In the genomic region with DNA sequence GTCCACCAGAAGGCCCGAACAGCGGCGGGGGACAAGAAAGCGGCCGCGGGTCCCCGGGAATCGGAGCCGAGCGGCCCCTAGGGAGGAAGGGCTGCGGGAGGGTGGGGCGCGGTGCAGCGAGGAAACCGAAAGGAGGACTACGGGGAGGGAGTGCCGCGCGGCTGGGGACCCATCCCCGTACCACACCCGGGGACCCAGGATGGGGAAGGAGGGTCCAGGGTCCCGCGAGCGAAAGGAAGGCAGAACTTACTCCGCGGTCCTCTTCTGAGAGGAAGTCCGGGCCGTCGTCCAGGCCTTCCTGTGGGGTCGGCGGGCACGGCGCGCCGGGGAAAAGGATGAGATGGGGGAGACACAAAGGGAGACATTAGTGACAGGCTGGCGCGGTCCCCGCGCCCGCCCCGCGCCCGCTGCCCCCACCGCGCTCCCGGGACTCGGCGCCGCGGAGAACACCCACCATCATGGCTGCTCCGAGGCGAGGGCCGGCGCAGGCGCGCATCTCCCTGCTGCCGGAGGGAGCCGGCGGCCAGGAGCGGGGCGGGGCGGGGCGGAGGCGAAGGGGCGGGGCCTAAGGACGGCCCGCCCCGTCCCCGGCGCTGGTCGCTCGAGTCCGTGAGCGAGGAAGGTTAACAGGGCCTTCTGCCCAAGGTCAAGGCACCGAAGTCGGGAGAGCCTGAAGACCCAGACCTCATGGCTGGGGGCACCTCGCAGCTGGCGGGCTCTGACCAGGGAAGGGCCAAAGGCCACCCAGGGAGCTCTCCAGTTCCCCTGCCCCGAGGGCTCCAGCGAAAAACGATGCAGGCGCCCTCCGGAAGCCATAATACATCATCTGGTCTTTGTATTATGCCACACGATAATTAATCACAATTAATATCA, we compare ENCODE assay signal across 1 cellular context.
TF ChIP-seq lines count a peak whose summit lies in the region.

Gene SNX6, minus strand, starts transcription at position 492 of the 873 bp plus-strand sequence. Its CDS starts 32 bp downstream, at position 460.

TF ChIP-seq in HepG2, 621 proteins besides CTCF, POLR2A, EP300 and RAD21 (continued from another document and continues in another):
- TF ChIP-seq, protein P1, sequence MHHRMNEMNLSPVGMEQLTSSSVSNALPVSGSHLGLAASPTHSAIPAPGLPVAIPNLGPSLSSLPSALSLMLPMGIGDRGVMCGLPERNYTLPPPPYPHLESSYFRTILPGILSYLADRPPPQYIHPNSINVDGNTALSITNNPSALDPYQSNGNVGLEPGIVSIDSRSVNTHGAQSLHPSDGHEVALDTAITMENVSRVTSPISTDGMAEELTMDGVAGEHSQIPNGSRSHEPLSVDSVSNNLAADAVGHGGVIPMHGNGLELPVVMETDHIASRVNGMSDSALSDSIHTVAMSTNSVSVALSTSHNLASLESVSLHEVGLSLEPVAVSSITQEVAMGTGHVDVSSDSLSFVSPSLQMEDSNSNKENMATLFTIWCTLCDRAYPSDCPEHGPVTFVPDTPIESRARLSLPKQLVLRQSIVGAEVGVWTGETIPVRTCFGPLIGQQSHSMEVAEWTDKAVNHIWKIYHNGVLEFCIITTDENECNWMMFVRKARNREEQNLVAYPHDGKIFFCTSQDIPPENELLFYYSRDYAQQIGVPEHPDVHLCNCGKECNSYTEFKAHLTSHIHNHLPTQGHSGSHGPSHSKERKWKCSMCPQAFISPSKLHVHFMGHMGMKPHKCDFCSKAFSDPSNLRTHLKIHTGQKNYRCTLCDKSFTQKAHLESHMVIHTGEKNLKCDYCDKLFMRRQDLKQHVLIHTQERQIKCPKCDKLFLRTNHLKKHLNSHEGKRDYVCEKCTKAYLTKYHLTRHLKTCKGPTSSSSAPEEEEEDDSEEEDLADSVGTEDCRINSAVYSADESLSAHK (CRISPR knock-in tag; IDR thresholded peaks at IDR 0.05; ENCODE audit: borderline replicate concordance), result 0 out of 2 replicates have a peak, but pooled peaks have one; percentile 49
- TF ChIP-seq ZNF33B (CRISPR knock-in tag; IDR thresholded peaks at IDR 0.05) (peak; percentile 81), NFKBIZ (CRISPR knock-in tag; IDR thresholded peaks at IDR 0.05) (0 out of 2 replicates have a peak, but pooled peaks have one; percentile 71), HIC2 (CRISPR knock-in tag; IDR thresholded peaks at IDR 0.05; ENCODE audit: low read depth) (peak; percentile 58; the same call in 1 of the 2 replicates), TBL1XR1 (IDR thresholded peaks at IDR 0.05; ENCODE audit: borderline replicate concordance, low read length, partially characterized antibody) (no peak), ZNF839 (CRISPR knock-in tag; IDR thresholded peaks at IDR 0.05; ENCODE audit: borderline replicate concordance) (peak; percentile 80; the same call in 1 of the 2 replicates), ZNF224 (CRISPR knock-in tag; IDR thresholded peaks at IDR 0.05) (peak; percentile 98; the same call in 1 of the 2 replicates), ZSCAN22 (CRISPR knock-in tag; IDR thresholded peaks at IDR 0.05) (peak; percentile 78; the same call in 1 of the 2 replicates), JDP2 (CRISPR knock-in tag; IDR thresholded peaks at IDR 0.05; ENCODE audit: borderline replicate concordance) (no peak; the same call in 1 of the 2 replicates), MTA3 (CRISPR knock-in tag; IDR thresholded peaks at IDR 0.05) (0 out of 2 replicates have a peak, but pooled peaks have one; percentile 49), ZNF512 (CRISPR knock-in tag; IDR thresholded peaks at IDR 0.05) (no peak), TGIF2 (CRISPR knock-in tag; IDR thresholded peaks at IDR 0.05) (no peak; the same call in none of the 2 replicates), TP53 (CRISPR knock-in tag; conservative IDR thresholded peaks at IDR 0.05) (no peak), KLF12 (CRISPR knock-in tag; IDR thresholded peaks at IDR 0.05; ENCODE audit: borderline replicate concordance) (peak; percentile 97), THYN1 (CRISPR knock-in tag; IDR thresholded peaks at IDR 0.05; ENCODE audit: borderline replicate concordance, low read depth) (no peak; the same call in 1 of the 2 replicates), CEBPZ (IDR thresholded peaks at IDR 0.05; ENCODE audit: low read length) (no peak), STAG1 (CRISPR knock-in tag; IDR thresholded peaks at IDR 0.05) (no peak; the same call in 1 of the 2 replicates), RXRA (CRISPR knock-in tag; IDR thresholded peaks at IDR 0.05) (peak; percentile 84), ZNF605 (CRISPR knock-in tag; IDR thresholded peaks at IDR 0.05) (peak; percentile 54; the same call in 1 of the 2 replicates), NFRKB (IDR thresholded peaks at IDR 0.05) (no peak), PLRG1 (conservative IDR thresholded peaks at IDR 0.05) (no peak), ZMYM4 (CRISPR knock-in tag; IDR thresholded peaks at IDR 0.05) (peak; percentile 74), POLR2AphosphoS5 (IDR thresholded peaks at IDR 0.05; ENCODE audit: low read depth, low read length) (peak; percentile 96), AFF4 (CRISPR knock-in tag; IDR thresholded peaks at IDR 0.05) (peak; percentile 92; the same call in 1 of the 2 replicates), ZSCAN9 (CRISPR knock-in tag; IDR thresholded peaks at IDR 0.05; ENCODE audit: borderline replicate concordance) (no peak; the same call in none of the 2 replicates), ZNF569 (CRISPR knock-in tag; IDR thresholded peaks at IDR 0.05; ENCODE audit: borderline replicate concordance) (peak; percentile 90; the same call in 1 of the 2 replicates), ZKSCAN5 (CRISPR knock-in tag; IDR thresholded peaks at IDR 0.05) (peak; percentile 75; the same call in 1 of the 2 replicates), FOXO1 (CRISPR knock-in tag; IDR thresholded peaks at IDR 0.05) (peak; percentile 17), MED1 (CRISPR knock-in tag; IDR thresholded peaks at IDR 0.05) (no peak; the same call in none of the 2 replicates), SP2 (CRISPR knock-in tag; IDR thresholded peaks at IDR 0.05) (peak; percentile 61; the same call in 1 of the 2 replicates), BHLHE40 (IDR thresholded peaks at IDR 0.05; ENCODE audit: low read length) (no peak), RARG (CRISPR knock-in tag; IDR thresholded peaks at IDR 0.05; ENCODE audit: low read depth) (peak; percentile 97), TCF7L2 (IDR thresholded peaks at IDR 0.05; ENCODE audit: low read depth, low read length) (no peak), ZBTB8A (CRISPR knock-in tag; IDR thresholded peaks at IDR 0.05; ENCODE audit: borderline replicate concordance, low read depth) (peak; percentile 90), CCDC6 (CRISPR knock-in tag; IDR thresholded peaks at IDR 0.05) (no peak), MYPOP (CRISPR knock-in tag; IDR thresholded peaks at IDR 0.05) (peak; percentile 2; the same call in 1 of the 2 replicates), ZNF562 (CRISPR knock-in tag; IDR thresholded peaks at IDR 0.05; ENCODE audit: borderline replicate concordance) (no peak), ZBTB7A (CRISPR knock-in tag; IDR thresholded peaks at IDR 0.05) (peak; percentile 82)
- TF ChIP-seq, protein P2, sequence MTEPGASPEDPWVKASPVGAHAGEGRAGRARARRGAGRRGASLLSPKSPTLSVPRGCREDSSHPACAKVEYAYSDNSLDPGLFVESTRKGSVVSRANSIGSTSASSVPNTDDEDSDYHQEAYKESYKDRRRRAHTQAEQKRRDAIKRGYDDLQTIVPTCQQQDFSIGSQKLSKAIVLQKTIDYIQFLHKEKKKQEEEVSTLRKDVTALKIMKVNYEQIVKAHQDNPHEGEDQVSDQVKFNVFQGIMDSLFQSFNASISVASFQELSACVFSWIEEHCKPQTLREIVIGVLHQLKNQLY (CRISPR knock-in tag; IDR thresholded peaks at IDR 0.05), result no peak; the same call in 1 of the 2 replicates
- TF ChIP-seq, protein P3, sequence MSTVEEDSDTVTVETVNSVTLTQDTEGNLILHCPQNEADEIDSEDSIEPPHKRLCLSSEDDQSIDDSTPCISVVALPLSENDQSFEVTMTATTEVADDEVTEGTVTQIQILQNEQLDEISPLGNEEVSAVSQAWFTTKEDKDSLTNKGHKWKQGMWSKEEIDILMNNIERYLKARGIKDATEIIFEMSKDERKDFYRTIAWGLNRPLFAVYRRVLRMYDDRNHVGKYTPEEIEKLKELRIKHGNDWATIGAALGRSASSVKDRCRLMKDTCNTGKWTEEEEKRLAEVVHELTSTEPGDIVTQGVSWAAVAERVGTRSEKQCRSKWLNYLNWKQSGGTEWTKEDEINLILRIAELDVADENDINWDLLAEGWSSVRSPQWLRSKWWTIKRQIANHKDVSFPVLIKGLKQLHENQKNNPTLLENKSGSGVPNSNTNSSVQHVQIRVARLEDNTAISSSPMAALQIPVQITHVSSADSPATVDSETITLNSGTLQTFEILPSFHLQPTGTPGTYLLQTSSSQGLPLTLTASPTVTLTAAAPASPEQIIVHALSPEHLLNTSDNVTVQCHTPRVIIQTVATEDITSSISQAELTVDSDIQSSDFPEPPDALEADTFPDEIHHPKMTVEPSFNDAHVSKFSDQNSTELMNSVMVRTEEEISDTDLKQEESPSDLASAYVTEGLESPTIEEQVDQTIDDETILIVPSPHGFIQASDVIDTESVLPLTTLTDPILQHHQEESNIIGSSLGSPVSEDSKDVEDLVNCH (CRISPR knock-in tag; IDR thresholded peaks at IDR 0.05), result peak; percentile 70; the same call in 1 of the 2 replicates
